Comparison of ENCODE assay signal across 25 cellular contexts in the genomic region with DNA sequence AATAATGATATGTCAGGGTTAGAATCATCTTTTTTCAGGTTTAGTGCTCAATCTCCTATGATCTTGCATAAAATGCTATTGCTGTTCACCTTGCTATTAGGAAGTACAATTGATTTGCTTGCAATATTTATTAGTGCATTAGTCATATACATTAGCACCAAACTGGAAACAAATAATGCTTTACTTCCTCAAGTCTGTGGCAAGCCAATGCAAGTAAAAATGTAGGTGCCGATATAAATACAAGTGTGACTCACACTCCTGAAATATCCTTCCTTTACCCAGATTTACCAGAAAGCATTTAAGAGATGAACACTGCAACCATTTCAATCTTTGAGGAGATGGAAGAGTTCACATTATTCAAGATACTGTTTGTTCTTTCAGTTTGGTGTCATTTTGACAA.
"Had no signal": no experiment of that assay in that cellular context is flagged by ENCODE, and none has a peak within 500 bp of the region (broad histone marks: within the 10 kb centered on the region; RNA-seq: fewer than 3 reads in every experiment).

No MANE protein-coding gene starts in this region.

- DNase-seq: activated CD4-positive, alpha-beta T cell treated with anti-CD3 and anti-CD28 coated beads for 36 hours; activated CD8-positive, alpha-beta memory T cell treated with anti-CD3 and anti-CD28 coated beads, Interleukin-2, amount 50 U/mL, for 4 hours; activated CD8-positive, alpha-beta T cell treated with anti-CD3 and anti-CD28 coated beads for 36 hours; activated gamma-delta T cell treated with Interleukin-2 at 50 U/mL for 16 hours; activated naive CD4-positive, alpha-beta T cell treated with anti-CD3 and anti-CD28 coated beads, Interleukin-2, amount 10 ng/mL, durations not matched to agents 7 days and 5 days; activated naive CD8-positive, alpha-beta T cell treated with anti-CD3 and anti-CD28 coated beads for 36 hours; activated T-cell treated with anti-CD3 and anti-CD28 coated beads, Interleukin-2, amount 50 U/mL, for 72 hours; central memory CD4-positive, alpha-beta T cell; Karpas-422; NCI-H1048; NCI-H1417; NCI-H1930; NCI-H2107; NCI-H2171 treated with DMSO at 0.1 percent for 48 hours; NCI-H226; NCI-H526; NCI-H774; NK-92 treated with Interleukin-12 subunit alpha and Interleukin-12 subunit beta, amount 100 ng/mL, for 24 hours; PC-9; T-cell; T-helper 2 cell; WERI-Rb-1 had no signal

- ATAC-seq: activated CD4-positive, alpha-beta T cell treated with anti-CD3 and anti-CD28 coated beads for 36 hours; activated CD8-positive, alpha-beta T cell treated with anti-CD3 and anti-CD28 coated beads for 36 hours; activated T-cell treated with anti-CD3 and anti-CD28 coated beads, Interleukin-2, amount 50 U/mL, for 72 hours; K562; Right ventricle myocardium inferior; T-cell had no signal

- H3K27ac ChIP-seq: PC-9, SK-N-MC, WERI-Rb-1 had no signal

- H3K4me3 ChIP-seq: K562, PC-9, SK-N-MC had no signal

- H3K36me3 ChIP-seq: WERI-Rb-1 had no signal

- H3K4me2 ChIP-seq: PC-9 had no signal

- H2AFZ ChIP-seq: PC-9 had no signal
